ENCODE assay signal across 8 cellular contexts in genomic region chr5:32585446-32586250, GRCh38. TPM values are rescaled to one million over a fixed set of nuclear protein-coding genes. Genes with fewer than 3 reads are reported as not detected.
A peak's percentile ranks its signal among the peaks of the same experiment; 100 is the strongest.
DNase-seq lines count a peak whose midpoint lies in the region; TF ChIP-seq lines count a peak whose summit lies in the region.

Gene SUB1, plus strand, starts transcription at chr5:32585557. Its CDS starts 2,956 bp downstream, at chr5:32588513.

- no peak within 1 kb of the TSS for H2BK20ac ChIP-seq in H9 (ENCODE audit: low read depth, low read length, poor library complexity, severe bottlenecking)

- peaks cover 4% of the 10 kb centered on the region for H3K36me3 ChIP-seq in neural cell (ENCODE audit: insufficient read depth, low read length)
- H3K36me3 ChIP-seq in stomach, result peaks cover 7 to 20% (median 17%) of the 10 kb centered on the region in 4 donors

- H3F3A ChIP-seq in neural cell (ENCODE audit: insufficient read depth, low read length, poor library complexity, severe bottlenecking), result no peaks in the 10 kb centered on the region

- H3K27me3 Mint-ChIP-seq in H9 (ENCODE audit: low read depth), result no peaks in the 10 kb centered on the region

- H2BK120ac ChIP-seq in H9 (ENCODE audit: low read depth, low read length, poor library complexity, severe bottlenecking), result peak within 1 kb of the TSS; percentile 58

- H4K5ac ChIP-seq in H9 (ENCODE audit: insufficient read length, low read depth, low read length), result peak within 1 kb of the TSS; percentile 29

- H3K14ac ChIP-seq in H9 (ENCODE audit: insufficient read depth, low read length), result peak within 1 kb of the TSS; percentile 93; the same call in 1 of the 2 replicates

- peak within 1 kb of the TSS; percentile 97 for H3K4me3 ChIP-seq in neural cell (ENCODE audit: low read length)
- peak within 1 kb of the TSS; percentile 84 to 95 (median 90) for H3K4me3 ChIP-seq in stomach

- peak; percentile 53 for TF ChIP-seq RAD21 in neural cell (conservative IDR thresholded peaks at IDR 0.05)

- H2BK5ac ChIP-seq in H9 (ENCODE audit: insufficient read length, low read length), result no peak within 1 kb of the TSS

- H3K4me2 ChIP-seq in H9 (ENCODE audit: insufficient read depth, insufficient read length, low read length) (peak within 1 kb of the TSS; percentile 76), neural cell (ENCODE audit: low read length) (peak within 1 kb of the TSS; percentile 99)

- H3K79me1 ChIP-seq in H9 (ENCODE audit: insufficient read depth, low read depth, low read length, poor library complexity, severe bottlenecking), result no peaks in the 10 kb centered on the region

- peak within 1 kb of the TSS; percentile 79 for H3K9ac ChIP-seq in H9 (ENCODE audit: extremely low read depth, insufficient read length, low read length)
- peak within 1 kb of the TSS; percentile 100 for H3K9ac ChIP-seq in neural cell (ENCODE audit: low read length)

- TF ChIP-seq EP300 in neural cell (conservative IDR thresholded peaks at IDR 0.05; ENCODE audit: poor library complexity, severe bottlenecking), result no peak
- TF ChIP-seq EP300 in stomach (IDR thresholded peaks at IDR 0.05), result no peak

- H3K23ac ChIP-seq in H9 (ENCODE audit: insufficient read length, low read depth, low read length), result no peak within 1 kb of the TSS

- H2AK5ac ChIP-seq in H9 (ENCODE audit: insufficient read length, low read length), result no peak within 1 kb of the TSS

- H3K4ac ChIP-seq in H9 (ENCODE audit: low read depth, low read length), result no peak within 1 kb of the TSS; the same call in 1 of the 2 replicates

- no peak within 1 kb of the TSS for H3K56ac ChIP-seq in H9 (ENCODE audit: insufficient read length, low read depth, low read length)

- H3K36me3 Mint-ChIP-seq in H9 (ENCODE audit: insufficient read depth in 1 of 3, low read depth in 3 of 3), result peaks cover 3 to 15% (median 12%) of the 10 kb centered on the region in 3 experiments; a peak in 5 of 7 replicates

- peak within 1 kb of the TSS; percentile 89 to 96 (median 90) for H3K27ac Mint-ChIP-seq in H9

- peak within 1 kb of the TSS; percentile 71 for H3K27ac ChIP-seq in H9 (ENCODE audit: insufficient read length, low read depth, low read length)
- peak within 1 kb of the TSS; percentile 99 for H3K27ac ChIP-seq in neural cell (ENCODE audit: low read length)
- peak within 1 kb of the TSS; percentile 96 to 100 (median 99) for H3K27ac ChIP-seq in stomach

- H3K9me2 ChIP-seq in neural cell (ENCODE audit: insufficient read depth, low read length), result no peaks in the 10 kb centered on the region

- H3K27me3 ChIP-seq in H9 (ENCODE audit: insufficient read depth, low read length) (no peaks in the 10 kb centered on the region), neural cell (ENCODE audit: insufficient read depth, low read depth, low read length) (no peaks in the 10 kb centered on the region), stomach (no peaks in the 10 kb centered on the region)

- no peaks in the 10 kb centered on the region for H3K23me2 ChIP-seq in H9 (ENCODE audit: insufficient read length, low read depth, low read length, poor library complexity, severe bottlenecking)

- WGBS in H9 (ENCODE audit: extremely low coverage, insufficient read length, low lambda C conversion rate), result no CpG with 5 or more reads among the region's 86 CpGs
- 0 to 1% (median 1%) methylated on average over 44 to 86 of the region's 86 CpGs for WGBS in stomach, 5 donors

- DNase-seq in ELR (ENCODE audit: low read depth) (peak; percentile 93), H9 (peak; percentile 96), M059J (ENCODE audit: low read depth) (peak; percentile 93), SHP77 (lab: John Stamatoyannopoulos, UW) (peak; percentile 96 to 97), fibroblast of the conjunctiva (ENCODE audit: low read depth) (peak; percentile 77), stomach (peak; percentile 95)
- DNase-seq in activated effector memory CD4-positive, alpha-beta T cell treated with Interleukin-2 at 50 U/mL for 16 hours, result peak; percentile 89

- TF ChIP-seq POLR2A in stomach (IDR thresholded peaks at IDR 0.05), result peak in 2 of 4 donors; percentile 24 to 73

- H3K18ac ChIP-seq in H9 (ENCODE audit: insufficient read length, low read depth, low read length), result peak within 1 kb of the TSS; percentile 89

- intact Hi-C loops in stomach (cut with DNase I; ENCODE audit: low total_unique reads), result no loop called here

- no peak within 1 kb of the TSS for H3T11ph ChIP-seq in H9 (ENCODE audit: low read length)

- no peaks in the 10 kb centered on the region for H4K20me1 ChIP-seq in H9 (ENCODE audit: control insufficient read depth, insufficient read depth, insufficient read length)
- peaks cover 15% of the 10 kb centered on the region for H4K20me1 ChIP-seq in neural cell (ENCODE audit: insufficient read depth)

- H3K9me3 ChIP-seq in H9 (ENCODE audit: control insufficient read depth, low read depth, low read length) (no peaks in the 10 kb centered on the region), neural cell (ENCODE audit: low read length) (no peaks in the 10 kb centered on the region), stomach (peaks cover 0 to 9% (median 0%) of the 10 kb centered on the region in 4 donors)

- H3K4me3 Mint-ChIP-seq in H9, result peak within 1 kb of the TSS; percentile 94 to 96

- H3K4me1 ChIP-seq in H9 (ENCODE audit: insufficient read depth, low read length) (peaks cover 14% of the 10 kb centered on the region), stomach (peaks cover 7 to 62% (median 35%) of the 10 kb centered on the region in 4 donors)

- H2AFZ ChIP-seq in H9 (ENCODE audit: low read length) (peak within 1 kb of the TSS; percentile 88), neural cell (ENCODE audit: low read depth, low read length) (peak within 1 kb of the TSS; percentile 73)

- H3K9me3 Mint-ChIP-seq in H9, result no peaks in the 10 kb centered on the region; a peak in 1 of 5 replicates

- H4K91ac ChIP-seq in H9 (ENCODE audit: insufficient read length, low read depth, low read length), result no peak within 1 kb of the TSS

- TF ChIP-seq CTCF in H9 (conservative IDR thresholded peaks at IDR 0.05) (peak; percentile 13; the same call in 2 of the 3 replicates), neural cell (IDR thresholded peaks at IDR 0.05; ENCODE audit: poor library complexity, severe bottlenecking) (peak; percentile 39), stomach (IDR thresholded peaks at IDR 0.05) (peak in 1 of 7 experiments; percentile 7)

- no peak within 1 kb of the TSS for H2BK15ac ChIP-seq in H9 (ENCODE audit: low read depth, low read length)

- H3K79me2 ChIP-seq in H9 (ENCODE audit: insufficient read depth, low read length) (peaks cover 22% of the 10 kb centered on the region; the same call in 1 of the 2 replicates), neural cell (replicated peaks; ENCODE audit: insufficient read depth, low read length) (peaks cover 44% of the 10 kb centered on the region)

- H3K4me1 Mint-ChIP-seq in H9, result peaks cover 43 to 50% of the 10 kb centered on the region in 2 experiments

- no peak within 1 kb of the TSS for H4K8ac ChIP-seq in H9 (replicated peaks; ENCODE audit: insufficient read length, low read depth, low read length)

- peak within 1 kb of the TSS; percentile 91 for H2BK12ac ChIP-seq in H9 (ENCODE audit: insufficient read length, low read depth, low read length)

TF ChIP-seq in neural cell, 6 proteins besides CTCF, POLR2A, EP300 and RAD21:
- TF ChIP-seq TAF1 (IDR thresholded peaks at IDR 0.05; ENCODE audit: low read depth), result peak; percentile 98
- TF ChIP-seq MXI1 (conservative IDR thresholded peaks at IDR 0.05; ENCODE audit: poor library complexity, severe bottlenecking), result peak; percentile 80
- no peak for TF ChIP-seq SMC3 (conservative IDR thresholded peaks at IDR 0.05; ENCODE audit: poor library complexity)
- TF ChIP-seq POLR2AphosphoS5 (IDR thresholded peaks at IDR 0.05), result peak; percentile 96
- no peak for TF ChIP-seq EZH2 (IDR thresholded peaks at IDR 0.05; ENCODE audit: borderline replicate concordance, insufficient read depth, low read length, poor library complexity, severe bottlenecking)
- peak; percentile 97 for TF ChIP-seq REST (IDR thresholded peaks at IDR 0.05; ENCODE audit: borderline replicate concordance)

RNA-seq across cellular contexts. Expression of gene SUB1, which starts in this region (rescaled TPM):
- total RNA-seq in H9 (2021) (288 and 296 TPM in 2 replicates), stomach (100 to 1,000 TPM in 2 of 5 donors, 10 to 100 TPM in 3; 42.0 to 167 (median 77.1) TPM)
- total RNA-seq in M059J (2014; rRNA removed; shearing (Covaris generic)), result 243 and 612 TPM in 2 replicates
- polyA plus RNA-seq in neural cell (927 and 1,107 TPM in 2 replicates), stomach (100 to 1,000 TPM; 135 to 198 (median 192) TPM)
- 295 and 358 TPM in 2 replicates for polyA minus RNA-seq in neural cell

Comparison
In these comparisons a context has a peak if more than half of its experiments do, and no peak if none do; other contexts are left out.
1. Peak in every context shown above with its lines: DNase-seq, H3K4me3 ChIP-seq and H3K27ac ChIP-seq.